In the genomic region with DNA sequence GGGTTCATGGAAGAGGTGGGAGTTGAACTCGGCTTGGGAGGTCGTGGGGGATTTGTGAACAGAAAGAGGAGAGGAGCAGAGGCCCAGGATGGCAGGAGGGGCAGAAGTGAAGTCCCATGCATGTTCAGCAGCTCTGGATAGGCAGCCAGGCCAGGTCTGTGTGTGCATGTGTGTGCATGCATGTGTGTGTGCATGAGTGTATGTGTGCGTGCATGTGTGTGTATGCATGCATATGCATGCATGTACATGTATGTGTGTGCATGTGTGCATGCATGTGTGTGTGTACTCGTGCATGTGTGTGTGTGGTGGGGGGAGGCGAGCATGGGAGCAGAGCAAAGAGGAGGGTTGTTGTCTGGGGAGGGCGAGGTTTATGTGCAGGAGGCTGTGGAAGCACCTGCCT, we compare ENCODE assay signal across 25 cellular contexts.
"Had no signal": no experiment of that assay in that cellular context is flagged by ENCODE, and none has a peak within 500 bp of the region (broad histone marks: within the 10 kb centered on the region; RNA-seq: fewer than 3 reads in every experiment).

No MANE protein-coding gene starts in this region.

- H3K4me3 ChIP-seq: cardiac muscle cell, MG63 had no signal

- H3K36me3 Mint-ChIP-seq: activated naive CD8-positive, alpha-beta T cell treated with anti-CD3 and anti-CD28 coated beads for 36 hours; WTC11 had no signal

- H3K4me3 Mint-ChIP-seq: activated naive CD8-positive, alpha-beta T cell treated with anti-CD3 and anti-CD28 coated beads for 36 hours; activated T-cell treated with anti-CD3 and anti-CD28 coated beads, Interleukin-2, amount 50 U/mL, for 4 hours; WTC11 had no signal

- DNase-seq: activated CD4-positive, alpha-beta T cell treated with anti-CD3 and anti-CD28 coated beads for 48 hours; activated CD4-positive, alpha-beta T cell treated with anti-CD3 and anti-CD28 coated beads, Interleukin-2, amount 50 U/mL, for 4 hours; activated CD4-positive, CD25-positive, alpha-beta regulatory T cell treated with anti-CD3 and anti-CD28 coated beads, Interleukin-2, amount 50 U/mL, for 72 hours; activated CD8-positive, alpha-beta memory T cell treated with anti-CD3 and anti-CD28 coated beads for 24 hours; activated effector memory CD4-positive, alpha-beta T cell treated with anti-CD3 and anti-CD28 coated beads, Interleukin-2, amount 50 U/mL, for 16 hours; activated naive CD4-positive, alpha-beta T cell treated with Interleukin-2 at 50 U/mL for 16 hours; activated naive CD8-positive, alpha-beta T cell treated with anti-CD3 and anti-CD28 coated beads for 36 hours; activated T-cell treated with anti-CD3 and anti-CD28 coated beads, Interleukin-2, amount 50 U/mL, for 4 hours; brain microvascular endothelial cell; MG63; MV-4-11; NCI-H1092 treated with DMSO at 0.1 percent for 48 hours; NCI-H1417 treated with DMSO at 0.1 percent for 48 hours; NCI-H1694 treated with DMSO at 0.1 percent for 48 hours; NCI-H2029 treated with DMSO at 0.1 percent for 48 hours; NCI-H510A treated with DMSO at 0.1 percent for 48 hours; NCI-H69; NK-92 treated with Interleukin-12 subunit alpha and Interleukin-12 subunit beta, amount 100 ng/mL, for 24 hours; OCI-M1; RPMI8226; SK-N-SH had no signal

- H3K9me3 Mint-ChIP-seq: activated naive CD8-positive, alpha-beta T cell treated with anti-CD3 and anti-CD28 coated beads for 36 hours; activated T-cell treated with anti-CD3 and anti-CD28 coated beads, Interleukin-2, amount 50 U/mL, for 4 hours had no signal

- H3K9me3 ChIP-seq: SK-N-SH had no signal

- H3K4me2 ChIP-seq: SK-N-SH had no signal

- ATAC-seq: activated T-cell treated with anti-CD3 and anti-CD28 coated beads, Interleukin-2, amount 50 U/mL, for 4 hours; Panc1; Right ventricle myocardium inferior; WTC11 had no signal

- H3K9ac ChIP-seq: SK-N-SH had no signal

- H3K27ac ChIP-seq: brain microvascular endothelial cell, cardiac muscle cell had no signal

- H3K4me1 Mint-ChIP-seq: WTC11 had no signal

- H3K36me3 ChIP-seq: brain microvascular endothelial cell, cardiac muscle cell, MG63 had no signal

- H3K27ac Mint-ChIP-seq: activated naive CD8-positive, alpha-beta T cell treated with anti-CD3 and anti-CD28 coated beads for 36 hours; WTC11 had no signal
